ENCODE assay signal across 22 cellular contexts in the genomic region with DNA sequence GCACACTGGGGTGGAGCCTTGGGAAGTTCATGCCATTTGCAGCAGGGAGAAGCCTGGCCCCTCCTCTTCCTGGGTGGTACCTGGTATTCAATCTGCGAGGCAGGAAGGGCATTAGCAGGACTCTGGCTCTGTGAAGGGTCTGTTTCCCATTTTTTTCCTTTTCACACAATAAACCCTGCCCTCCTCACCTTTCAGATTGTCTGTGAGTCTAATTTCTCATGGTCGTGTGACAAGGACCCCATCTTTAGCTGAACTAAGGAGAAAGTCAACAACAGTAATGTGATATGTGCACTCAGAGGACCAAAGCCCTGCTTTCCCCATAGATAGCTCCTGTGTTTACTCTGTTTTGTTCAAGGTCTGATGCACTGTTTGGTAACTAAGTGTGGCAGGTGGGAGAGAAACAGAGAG. TPM values are rescaled to one million over a fixed set of nuclear protein-coding genes. Genes with fewer than 3 reads are reported as not detected.
DNase-seq lines count a peak whose midpoint lies in the region; ATAC-seq, FAIRE-seq and TF ChIP-seq lines count a peak whose summit lies in the region.
"Had no signal": no experiment of that assay in that cellular context is flagged by ENCODE, and none has a peak within 500 bp of the region (broad histone marks: within the 10 kb centered on the region; RNA-seq: fewer than 3 reads in every experiment).

No MANE protein-coding gene starts in this region.

- no peaks in the 10 kb centered on the region for H3K27me3 ChIP-seq in DND-41 (ENCODE audit: insufficient read depth, low read length, poor library complexity)
- no peaks in the 10 kb centered on the region for H3K27me3 ChIP-seq in endothelial cell of umbilical vein (ENCODE audit: control insufficient read depth in 2 of 2, insufficient read depth in 2 of 2, low read length in 2 of 2)
- H3K27me3 ChIP-seq: ascending aorta, thyroid gland had no signal

- no peak overlapping the region for H3K9ac ChIP-seq in DND-41 (ENCODE audit: low read depth, low read length)
- H3K9ac ChIP-seq in endothelial cell of umbilical vein (replicated peaks; ENCODE audit: extremely low read depth, insufficient read depth, low read length), result no peak overlapping the region

- H4K20me1 ChIP-seq in DND-41 (ENCODE audit: insufficient read depth, low read length) (no peaks in the 10 kb centered on the region), endothelial cell of umbilical vein (replicated peaks; ENCODE audit: control insufficient read depth, extremely low read depth, insufficient read depth, low read length) (no peaks in the 10 kb centered on the region)

- H3K4me2 ChIP-seq in DND-41 (ENCODE audit: insufficient read depth, low read length), result no peak overlapping the region
- H3K4me2 ChIP-seq in endothelial cell of umbilical vein (ENCODE audit: insufficient read depth, low read length), result no peak overlapping the region
- H3K4me2 ChIP-seq: smooth muscle cell had no signal

- TF ChIP-seq CTCF in DND-41 (IDR thresholded peaks at IDR 0.05; ENCODE audit: borderline replicate concordance, extremely low read depth, low read length, poor library complexity, severe bottlenecking) (no peak), endothelial cell of umbilical vein (IDR thresholded peaks at IDR 0.05; ENCODE audit: extremely low read depth in 1 of 2, insufficient read depth in 1 of 2, low read depth in 1 of 2, low read length in 2 of 2) (no peak)

- H3K4me1 ChIP-seq in DND-41 (ENCODE audit: insufficient read depth, low read length) (no peaks in the 10 kb centered on the region), endothelial cell of umbilical vein (ENCODE audit: control insufficient read depth, extremely low read depth, insufficient read depth, low read length) (peaks cover 3% of the 10 kb centered on the region)
- H3K4me1 ChIP-seq: ascending aorta, lower lobe of right lung, thyroid gland had no signal

- intact Hi-C loops in endothelial cell of umbilical vein (cut with micrococcal nuclease), result no loop called here

- H3K36me3 ChIP-seq in DND-41 (ENCODE audit: insufficient read depth, low read length), result no peaks in the 10 kb centered on the region
- no peaks in the 10 kb centered on the region for H3K36me3 ChIP-seq in endothelial cell of umbilical vein (ENCODE audit: control insufficient read depth in 2 of 2, extremely low read depth in 1 of 2, insufficient read depth in 2 of 2, low read length in 2 of 2)
- H3K36me3 ChIP-seq: ascending aorta, lower lobe of right lung, thyroid gland had no signal

- BruUV-seq in endothelial cell of umbilical vein (replicated peaks; lab: Mats Ljungman, UMichigan), result no TSS peak

- dilution Hi-C loops in endothelial cell of umbilical vein (cut with MboI; ENCODE audit: extremely low pct_ligation_motif_present, low sequenced_read_pairs), result no loop called here

- H3K27ac ChIP-seq in DND-41 (ENCODE audit: low read length) (no peak overlapping the region), endothelial cell of umbilical vein (ENCODE audit: insufficient read depth, low read depth, low read length) (no peak overlapping the region)
- H3K27ac ChIP-seq: ascending aorta, epithelial cell of prostate, lower lobe of right lung, thyroid gland had no signal

- CTCF ChIA-PET in endothelial cell of umbilical vein (lab: Charles Lee), result no interaction called here

- POLR2A ChIA-PET in endothelial cell of umbilical vein (lab: Charles Lee), result no interaction called here

- DNase-seq in DND-41 (no peak), NCI-H1436 treated with DMSO at 0.1 percent for 48 hours (lab: John Stamatoyannopoulos, UW) (peak; percentile 69), NCI-H345 (lab: John Stamatoyannopoulos, UW) (peak; percentile 95), endothelial cell of umbilical vein (ENCODE audit: low read depth, low spot score) (no peak), NK-92 (lab: John Stamatoyannopoulos, UW; ENCODE audit: unreplicated experiment) (no peak), CD1c-positive myeloid dendritic cell (ENCODE audit: extremely low spot score) (no peak), mesenteric fat pad (ENCODE audit: low spot score) (no peak)
- DNase-seq: activated CD8-positive, alpha-beta T cell treated with anti-CD3 and anti-CD28 coated beads, Interleukin-2, amount 10 ng/mL, durations not matched to agents 7 days and 5 days; activated T-cell treated with anti-CD3 and anti-CD28 coated beads, Interleukin-2, amount 50 U/mL, for 72 hours; CD4-positive, alpha-beta memory T cell; lower lobe of right lung; NCI-H2171; NK-92 treated with Interleukin-12 subunit alpha and Interleukin-12 subunit beta, amount 100 ng/mL, for 24 hours; stimulated activated CD4-positive, alpha-beta T cell treated with anti-CD3 and anti-CD28 coated beads, Interleukin-2, amount 100 ng/mL, for 48 hours; stimulated activated naive CD8-positive, alpha-beta T cell treated with anti-CD3 and anti-CD28 coated beads, Interleukin-15, Interleukin-2, amounts not matched to agents 100 U/mL and 50 U/mL, for 24 hours; thyroid gland had no signal

- no peaks in the 10 kb centered on the region for H3K9me3 ChIP-seq in DND-41 (ENCODE audit: insufficient read depth, low read length, severe bottlenecking)
- no peaks in the 10 kb centered on the region for H3K9me3 ChIP-seq in endothelial cell of umbilical vein (replicated peaks; ENCODE audit: control insufficient read depth, insufficient read depth, low read length)
- H3K9me3 ChIP-seq: ascending aorta, lower lobe of right lung, thyroid gland had no signal

- no peak for TF ChIP-seq POLR2A in endothelial cell of umbilical vein (IDR thresholded peaks at IDR 0.05; ENCODE audit: low read depth, low read length)

- peak overlapping the region; percentile 7; the same call in 1 of the 2 replicates for H2AFZ ChIP-seq in DND-41 (ENCODE audit: low read depth, low read length)
- peak overlapping the region; percentile 9 for H2AFZ ChIP-seq in endothelial cell of umbilical vein (ENCODE audit: low read depth, low read length)

- H3K9me1 ChIP-seq in endothelial cell of umbilical vein (replicated peaks; ENCODE audit: control insufficient read depth, extremely low read depth, insufficient read depth, low read length), result no peaks in the 10 kb centered on the region

- H3K79me2 ChIP-seq in DND-41 (ENCODE audit: insufficient read depth, low read length), result no peaks in the 10 kb centered on the region
- H3K79me2 ChIP-seq in endothelial cell of umbilical vein (ENCODE audit: control insufficient read depth, insufficient read depth, low read length), result no peaks in the 10 kb centered on the region

- ATAC-seq in DND-41 (ENCODE audit: insufficient read depth, low read depth), result no peak
- no peak for ATAC-seq in GM18858 (IDR thresholded peaks at IDR 0.05; ENCODE audit: unreplicated experiment)
- ATAC-seq: activated CD8-positive, alpha-beta T cell treated with anti-CD3 and anti-CD28 coated beads, Interleukin-2, amount 10 ng/mL, durations not matched to agents 7 days and 5 days; activated T-cell treated with anti-CD3 and anti-CD28 coated beads, Interleukin-2, amount 50 U/mL, for 72 hours; lower lobe of right lung; stimulated activated naive CD8-positive, alpha-beta T cell treated with anti-CD3 and anti-CD28 coated beads, Interleukin-15, Interleukin-2, amounts not matched to agents 100 U/mL and 50 U/mL, for 24 hours had no signal

- H3K4me3 ChIP-seq in DND-41 (ENCODE audit: low read depth in 1 of 2, low read length in 2 of 2), result no peak overlapping the region
- H3K4me3 ChIP-seq in endothelial cell of umbilical vein (replicated peaks in 1 of 3; ENCODE audit: insufficient read depth in 1 of 3, low read depth in 1 of 3, low read length in 3 of 3), result no peak overlapping the region
- H3K4me3 ChIP-seq: ascending aorta, lower lobe of right lung, smooth muscle cell, thyroid gland had no signal

- FAIRE-seq in endothelial cell of umbilical vein (lab: Jason Lieb, UNC), result no peak
- FAIRE-seq: GM18507 had no signal

RNA-seq across cellular contexts. Expression of gene CASP4, which starts 26.6 kb away (rescaled TPM):
- 77.4 and 83.1 TPM in 2 replicates for total RNA-seq in endothelial cell of umbilical vein
- 85.4 and 89.1 TPM in 2 replicates for polyA plus RNA-seq in endothelial cell of umbilical vein
- 120 and 122 TPM in 2 replicates for polyA plus RNA-seq in endothelial cell of umbilical vein (2011; cell fraction: cytosol; rRNA removed)
- 81.4 and 150 TPM in 2 replicates for polyA plus RNA-seq in endothelial cell of umbilical vein (2011; cell fraction: nucleus; rRNA removed)
- 116 and 155 TPM in 2 replicates for polyA plus RNA-seq in endothelial cell of umbilical vein (2012)
- polyA minus RNA-seq in endothelial cell of umbilical vein, result 74.2 and 79.6 TPM in 2 replicates
- polyA minus RNA-seq in endothelial cell of umbilical vein (2011; cell fraction: cytosol; rRNA and poly(A)+ RNA removed), result 25.9 TPM
- polyA minus RNA-seq in endothelial cell of umbilical vein (2011; cell fraction: nucleus; rRNA and poly(A)+ RNA removed), result 46.5 and 57.4 TPM in 2 replicates
- 75.8 TPM for total RNA-seq in mesenteric fat pad

RNA-seq across cellular contexts. Expression of gene CASP5, which starts 28.0 kb away (rescaled TPM):
- total RNA-seq in endothelial cell of umbilical vein, result not detected in 2 replicates
- not detected in 2 replicates for polyA plus RNA-seq in endothelial cell of umbilical vein
- polyA plus RNA-seq in endothelial cell of umbilical vein (2011; cell fraction: cytosol; rRNA removed), result not detected in 2 replicates
- polyA plus RNA-seq in endothelial cell of umbilical vein (2011; cell fraction: nucleus; rRNA removed), result not detected in 2 replicates
- not detected in 2 replicates for polyA plus RNA-seq in endothelial cell of umbilical vein (2012)
- not detected in 2 replicates for polyA minus RNA-seq in endothelial cell of umbilical vein
- polyA minus RNA-seq in endothelial cell of umbilical vein (2011; cell fraction: cytosol; rRNA and poly(A)+ RNA removed), result not detected
- polyA minus RNA-seq in endothelial cell of umbilical vein (2011; cell fraction: nucleus; rRNA and poly(A)+ RNA removed), result not detected in 2 replicates
- total RNA-seq in mesenteric fat pad, result 0.29 TPM
- total RNA-seq: activated CD8-positive, alpha-beta T cell treated with anti-CD3 and anti-CD28 coated beads, Interleukin-2, amount 10 ng/mL, durations not matched to agents 7 days and 5 days; activated T-cell treated with anti-CD3 and anti-CD28 coated beads, Interleukin-2, amount 50 U/mL, for 72 hours; ascending aorta; CD4-positive, alpha-beta memory T cell; LHCN-M2; smooth muscle cell; thyroid gland had no signal
- polyA plus RNA-seq: CD4-positive, alpha-beta memory T cell; smooth muscle cell had no signal

RNA-seq across cellular contexts. Expression of gene CASP1, which starts 39.9 kb away (rescaled TPM):
- total RNA-seq in endothelial cell of umbilical vein (6.2 and 12.4 TPM in 2 replicates), mesenteric fat pad (25.0 TPM)
- polyA plus RNA-seq in endothelial cell of umbilical vein, result 1.4 and 1.8 TPM in 2 replicates
- 1.4 and 1.8 TPM in 2 replicates for polyA plus RNA-seq in endothelial cell of umbilical vein (2011; cell fraction: cytosol; rRNA removed)
- polyA plus RNA-seq in endothelial cell of umbilical vein (2011; cell fraction: nucleus; rRNA removed), result 2.8 and 3.1 TPM in 2 replicates
- polyA plus RNA-seq in endothelial cell of umbilical vein (2012), result 10.7 and 11.9 TPM in 2 replicates
- 1.3 and 1.5 TPM in 2 replicates for polyA minus RNA-seq in endothelial cell of umbilical vein
- polyA minus RNA-seq in endothelial cell of umbilical vein (2011; cell fraction: cytosol; rRNA and poly(A)+ RNA removed), result 11.9 TPM
- polyA minus RNA-seq in endothelial cell of umbilical vein (2011; cell fraction: nucleus; rRNA and poly(A)+ RNA removed), result 2.5 TPM in 2 replicates
- total RNA-seq: ascending aorta had no signal
- polyA plus RNA-seq: smooth muscle cell had no signal

RNA-seq across cellular contexts. Expression of gene CARD16, which starts 50.1 kb away (rescaled TPM):
- total RNA-seq in endothelial cell of umbilical vein (68.7 and 76.6 TPM in 2 replicates), mesenteric fat pad (9.8 TPM)
- 22.3 and 26.8 TPM in 2 replicates for polyA plus RNA-seq in endothelial cell of umbilical vein
- 34.8 and 40.9 TPM in 2 replicates for polyA plus RNA-seq in endothelial cell of umbilical vein (2011; cell fraction: cytosol; rRNA removed)
- polyA plus RNA-seq in endothelial cell of umbilical vein (2011; cell fraction: nucleus; rRNA removed), result 10.7 and 12.3 TPM in 2 replicates
- 139 and 144 TPM in 2 replicates for polyA plus RNA-seq in endothelial cell of umbilical vein (2012)
- polyA minus RNA-seq in endothelial cell of umbilical vein, result 5.1 and 15.9 TPM in 2 replicates
- polyA minus RNA-seq in endothelial cell of umbilical vein (2011; cell fraction: cytosol; rRNA and poly(A)+ RNA removed), result 16.2 TPM
- polyA minus RNA-seq in endothelial cell of umbilical vein (2011; cell fraction: nucleus; rRNA and poly(A)+ RNA removed), result 11.6 and 12.7 TPM in 2 replicates
- total RNA-seq: LHCN-M2 had no signal

Comparison
In these comparisons a context has a peak if more than half of its experiments do, and no peak if none do; other contexts are left out.
1. DNase-seq: peak in NCI-H1436 treated with DMSO at 0.1 percent for 48 hours (single experiment) and NCI-H345 (single experiment); none in DND-41 (single experiment), endothelial cell of umbilical vein (single experiment), NK-92 (single experiment), CD1c-positive myeloid dendritic cell (single experiment) and mesenteric fat pad (single experiment).